4 cellular contexts compared by ENCODE assay signal in the genomic region with DNA sequence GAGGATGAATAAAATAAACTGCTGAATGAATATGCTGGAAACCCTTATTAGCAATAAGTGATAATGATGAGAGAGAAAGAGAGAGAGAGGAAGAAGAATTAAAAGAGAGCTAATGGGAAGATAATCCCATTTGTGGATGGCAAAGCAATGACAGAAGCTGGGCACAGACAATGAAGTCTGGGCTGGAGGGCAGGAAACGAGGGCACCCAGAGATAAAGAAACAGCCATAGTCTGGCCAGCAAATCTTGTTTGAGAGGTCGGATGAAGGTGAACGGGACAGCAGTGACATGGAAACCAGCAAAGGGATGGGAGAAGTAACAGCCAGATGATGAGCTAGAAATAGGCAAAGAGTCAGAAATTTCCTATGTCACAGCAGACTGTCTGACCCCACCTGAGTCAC.
"Had no signal": no experiment of that assay in that cellular context is flagged by ENCODE, and none has a peak within 500 bp of the region (broad histone marks: within the 10 kb centered on the region; RNA-seq: fewer than 3 reads in every experiment).

No MANE protein-coding gene starts in this region.

- H3K9me3 Mint-ChIP-seq: GM23338, H9 had no signal

- H3K27ac Mint-ChIP-seq: GM23338 had no signal

- H2AFZ ChIP-seq: GM23338 had no signal

- H3K4me3 Mint-ChIP-seq: GM23338, H9 had no signal

- H3K4me3 ChIP-seq: GM23338 had no signal

- H3K4me2 ChIP-seq: GM23338 had no signal

- ATAC-seq: GM23338 had no signal

- DNase-seq: H9, HCEC 1CT, IMR-90 had no signal
